15 cellular contexts compared by ENCODE assay signal in genomic region chr14:90447720-90448497, GRCh38.
"Had no signal": no experiment of that assay in that cellular context is flagged by ENCODE, and none has a peak within 500 bp of the region (broad histone marks: within the 10 kb centered on the region; RNA-seq: fewer than 3 reads in every experiment).

No MANE protein-coding gene starts in this region.

- H3K4me1 ChIP-seq: ascending aorta had no signal

- H3K9me3 ChIP-seq: ascending aorta, gastrocnemius medialis had no signal

- H3K36me3 Mint-ChIP-seq: memory B cell had no signal

- ATAC-seq: activated CD4-positive, CD25-positive, alpha-beta regulatory T cell treated with anti-CD3 and anti-CD28 coated beads, Interleukin-2, amount 50 U/mL, for 24 hours; gastrocnemius medialis; heart right ventricle; stimulated activated naive CD8-positive, alpha-beta T cell treated with anti-CD3 and anti-CD28 coated beads, Interleukin-15, amount 100 ng/mL, for 72 hours; T-helper 17 cell had no signal

- H3K4me3 Mint-ChIP-seq: memory B cell; neural crest cell; stimulated activated naive CD8-positive, alpha-beta T cell treated with anti-CD3 and anti-CD28 coated beads, Interleukin-15, amount 100 ng/mL, for 72 hours; T-helper 17 cell had no signal

- H3K36me3 ChIP-seq: ascending aorta, cardiac muscle cell, gastrocnemius medialis, heart right ventricle, left ventricle myocardium inferior, thoracic aorta had no signal

- H3K27ac ChIP-seq: ascending aorta, cardiac muscle cell, gastrocnemius medialis, heart right ventricle, left ventricle myocardium inferior, thoracic aorta had no signal

- H3K27ac Mint-ChIP-seq: memory B cell; stimulated activated naive CD8-positive, alpha-beta T cell treated with anti-CD3 and anti-CD28 coated beads, Interleukin-15, amount 100 ng/mL, for 72 hours; T-helper 17 cell had no signal

- H3K27me3 Mint-ChIP-seq: stimulated activated naive CD8-positive, alpha-beta T cell treated with anti-CD3 and anti-CD28 coated beads, Interleukin-15, amount 100 ng/mL, for 72 hours had no signal

- H3K27me3 ChIP-seq: ascending aorta, cardiac muscle cell, gastrocnemius medialis, heart right ventricle had no signal

- DNase-seq: activated CD4-positive, alpha-beta T cell treated with anti-CD3 and anti-CD28 coated beads, Interleukin-2, amount 50 U/mL, for 4 hours; activated naive CD4-positive, alpha-beta T cell; gastrocnemius medialis; heart right ventricle; kidney; left ventricle myocardium inferior; stimulated activated CD4-positive, alpha-beta T cell treated with anti-CD3 and anti-CD28 coated beads, Interleukin-4, amount 100 ng/mL, for 24 hours; stimulated activated naive CD8-positive, alpha-beta T cell treated with anti-CD3 and anti-CD28 coated beads, Interleukin-15, amount 100 ng/mL, for 72 hours; T-helper 17 cell had no signal

- H3K4me3 ChIP-seq: ascending aorta, cardiac muscle cell, gastrocnemius medialis, heart right ventricle, left ventricle myocardium inferior, thoracic aorta had no signal
